1 cellular context compared by ENCODE assay signal in the genomic region with DNA sequence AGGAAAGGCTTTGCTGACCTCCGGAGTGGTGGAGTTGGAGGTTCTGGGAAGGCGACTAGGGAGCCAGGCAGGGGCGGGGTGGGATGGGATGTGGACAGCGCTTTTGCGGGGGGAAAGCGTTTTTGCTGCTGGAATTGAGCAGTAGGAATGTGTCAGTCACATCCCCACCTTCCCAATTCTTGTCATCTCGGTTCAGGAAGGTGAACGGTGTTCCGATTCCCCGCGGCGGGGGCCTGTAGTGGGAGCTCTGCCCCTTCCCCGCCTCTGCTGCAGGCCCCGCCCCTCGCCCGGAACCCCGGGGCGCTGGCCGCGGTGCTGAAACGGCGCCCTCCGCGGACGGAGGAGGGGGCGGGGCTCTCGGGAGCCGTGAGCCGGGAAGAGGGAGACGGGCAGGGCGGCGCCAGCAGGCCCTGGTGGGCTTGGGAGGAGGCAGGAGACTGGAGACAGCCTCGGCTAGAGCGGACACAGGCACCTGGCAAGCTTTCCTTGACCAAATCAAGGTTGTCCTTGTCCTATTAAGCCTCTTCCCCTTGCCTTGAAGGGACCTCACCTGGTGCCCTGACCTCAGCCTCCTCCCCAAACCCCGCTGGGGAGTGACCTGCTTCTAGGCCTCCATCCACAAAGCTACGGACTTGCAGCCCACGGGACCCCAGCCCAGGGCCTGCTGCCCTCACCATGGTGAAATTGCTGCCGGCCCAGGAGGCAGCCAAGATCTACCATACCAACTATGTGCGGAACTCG.
TF ChIP-seq lines count a peak whose summit lies in the region.

LHFPL5 (plus strand) TSS at position 357 of the 741 bp plus-strand sequence; CDS start at position 676, 319 bp downstream.

TF ChIP-seq in HepG2, 621 proteins besides CTCF, POLR2A, EP300 and RAD21 (continued from another document and continues in another):
- TF ChIP-seq CERS6 (CRISPR knock-in tag; IDR thresholded peaks at IDR 0.05) (peak; percentile 85; the same call in 1 of the 2 replicates), ZNF446 (CRISPR knock-in tag; IDR thresholded peaks at IDR 0.05) (peak; percentile 99), MLX (CRISPR knock-in tag; IDR thresholded peaks at IDR 0.05) (peak; percentile 86), MTA1 (CRISPR knock-in tag; IDR thresholded peaks at IDR 0.05; ENCODE audit: borderline replicate concordance) (peak; percentile 65; the same call in 1 of the 2 replicates), THAP11 (CRISPR knock-in tag; IDR thresholded peaks at IDR 0.05) (peak; percentile 85), ZBTB10 (CRISPR knock-in tag; IDR thresholded peaks at IDR 0.05; ENCODE audit: borderline replicate concordance) (peak; percentile 92), FOXM1 (CRISPR knock-in tag; IDR thresholded peaks at IDR 0.05) (peak; percentile 88), ATAD3A (CRISPR knock-in tag; IDR thresholded peaks at IDR 0.05) (peak; percentile 97), PRDM10 (CRISPR knock-in tag; IDR thresholded peaks at IDR 0.05; ENCODE audit: low read depth) (peak; percentile 87), ZNF672 (CRISPR knock-in tag; IDR thresholded peaks at IDR 0.05) (peak; percentile 91; the same call in 1 of the 2 replicates), ZNF230 (CRISPR knock-in tag; IDR thresholded peaks at IDR 0.05) (peak; percentile 94), FIP1L1 (IDR thresholded peaks at IDR 0.05; ENCODE audit: borderline replicate concordance, insufficient read depth, low read depth, low read length) (no peak), HCFC1 (IDR thresholded peaks at IDR 0.05; ENCODE audit: low read depth, low read length) (no peak), AHDC1 (CRISPR knock-in tag; IDR thresholded peaks at IDR 0.05; ENCODE audit: borderline replicate concordance) (peak; percentile 78; the same call in 1 of the 2 replicates), ZNF224 (CRISPR knock-in tag; IDR thresholded peaks at IDR 0.05) (peak; percentile 73; the same call in 1 of the 2 replicates), XRCC5 (optimal IDR thresholded peaks at IDR 0.05; ENCODE audit: low read length) (peak; percentile 97), MIER2 (CRISPR knock-in tag; IDR thresholded peaks at IDR 0.05) (peak; percentile 100), PAWR (CRISPR knock-in tag; IDR thresholded peaks at IDR 0.05; ENCODE audit: borderline replicate concordance) (no peak), ZNF12 (CRISPR knock-in tag; IDR thresholded peaks at IDR 0.05) (peak; percentile 93), SRY (CRISPR knock-in tag; IDR thresholded peaks at IDR 0.05) (peak; percentile 99), MTA3 (CRISPR knock-in tag; IDR thresholded peaks at IDR 0.05) (peak; percentile 90; the same call in 1 of the 2 replicates), DMTF1 (CRISPR knock-in tag; IDR thresholded peaks at IDR 0.05) (0 out of 2 replicates have a peak, but pooled peaks have one; percentile 87), ERF (CRISPR knock-in tag; IDR thresholded peaks at IDR 0.05) (peak; percentile 100), ZBTB7A (CRISPR knock-in tag; IDR thresholded peaks at IDR 0.05) (peak; percentile 78; the same call in 1 of the 2 replicates)
- TF ChIP-seq, protein P1, sequence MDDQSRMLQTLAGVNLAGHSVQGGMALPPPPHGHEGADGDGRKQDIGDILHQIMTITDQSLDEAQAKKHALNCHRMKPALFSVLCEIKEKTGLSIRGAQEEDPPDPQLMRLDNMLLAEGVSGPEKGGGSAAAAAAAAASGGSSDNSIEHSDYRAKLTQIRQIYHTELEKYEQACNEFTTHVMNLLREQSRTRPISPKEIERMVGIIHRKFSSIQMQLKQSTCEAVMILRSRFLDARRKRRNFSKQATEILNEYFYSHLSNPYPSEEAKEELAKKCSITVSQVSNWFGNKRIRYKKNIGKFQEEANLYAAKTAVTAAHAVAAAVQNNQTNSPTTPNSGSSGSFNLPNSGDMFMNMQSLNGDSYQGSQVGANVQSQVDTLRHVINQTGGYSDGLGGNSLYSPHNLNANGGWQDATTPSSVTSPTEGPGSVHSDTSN (CRISPR knock-in tag; IDR thresholded peaks at IDR 0.05; ENCODE audit: borderline replicate concordance): peak; percentile 97
- TF ChIP-seq, protein P2, sequence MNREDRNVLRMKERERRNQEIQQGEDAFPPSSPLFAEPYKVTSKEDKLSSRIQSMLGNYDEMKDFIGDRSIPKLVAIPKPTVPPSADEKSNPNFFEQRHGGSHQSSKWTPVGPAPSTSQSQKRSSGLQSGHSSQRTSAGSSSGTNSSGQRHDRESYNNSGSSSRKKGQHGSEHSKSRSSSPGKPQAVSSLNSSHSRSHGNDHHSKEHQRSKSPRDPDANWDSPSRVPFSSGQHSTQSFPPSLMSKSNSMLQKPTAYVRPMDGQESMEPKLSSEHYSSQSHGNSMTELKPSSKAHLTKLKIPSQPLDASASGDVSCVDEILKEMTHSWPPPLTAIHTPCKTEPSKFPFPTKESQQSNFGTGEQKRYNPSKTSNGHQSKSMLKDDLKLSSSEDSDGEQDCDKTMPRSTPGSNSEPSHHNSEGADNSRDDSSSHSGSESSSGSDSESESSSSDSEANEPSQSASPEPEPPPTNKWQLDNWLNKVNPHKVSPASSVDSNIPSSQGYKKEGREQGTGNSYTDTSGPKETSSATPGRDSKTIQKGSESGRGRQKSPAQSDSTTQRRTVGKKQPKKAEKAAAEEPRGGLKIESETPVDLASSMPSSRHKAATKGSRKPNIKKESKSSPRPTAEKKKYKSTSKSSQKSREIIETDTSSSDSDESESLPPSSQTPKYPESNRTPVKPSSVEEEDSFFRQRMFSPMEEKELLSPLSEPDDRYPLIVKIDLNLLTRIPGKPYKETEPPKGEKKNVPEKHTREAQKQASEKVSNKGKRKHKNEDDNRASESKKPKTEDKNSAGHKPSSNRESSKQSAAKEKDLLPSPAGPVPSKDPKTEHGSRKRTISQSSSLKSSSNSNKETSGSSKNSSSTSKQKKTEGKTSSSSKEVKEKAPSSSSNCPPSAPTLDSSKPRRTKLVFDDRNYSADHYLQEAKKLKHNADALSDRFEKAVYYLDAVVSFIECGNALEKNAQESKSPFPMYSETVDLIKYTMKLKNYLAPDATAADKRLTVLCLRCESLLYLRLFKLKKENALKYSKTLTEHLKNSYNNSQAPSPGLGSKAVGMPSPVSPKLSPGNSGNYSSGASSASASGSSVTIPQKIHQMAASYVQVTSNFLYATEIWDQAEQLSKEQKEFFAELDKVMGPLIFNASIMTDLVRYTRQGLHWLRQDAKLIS (CRISPR knock-in tag; IDR thresholded peaks at IDR 0.05): 0 out of 2 replicates have a peak, but pooled peaks have one; percentile 82
- TF ChIP-seq, protein P3, sequence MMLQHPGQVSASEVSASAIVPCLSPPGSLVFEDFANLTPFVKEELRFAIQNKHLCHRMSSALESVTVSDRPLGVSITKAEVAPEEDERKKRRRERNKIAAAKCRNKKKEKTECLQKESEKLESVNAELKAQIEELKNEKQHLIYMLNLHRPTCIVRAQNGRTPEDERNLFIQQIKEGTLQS (CRISPR knock-in tag; IDR thresholded peaks at IDR 0.05): peak; percentile 91
